ENCODE assay signal across 26 cellular contexts in genomic region chr22:40028098-40028425, GRCh38. TPM values are rescaled to one million over a fixed set of nuclear protein-coding genes. Genes with fewer than 3 reads are reported as not detected.
"Had no signal": no experiment of that assay in that cellular context is flagged by ENCODE, and none has a peak within 500 bp of the region (broad histone marks: within the 10 kb centered on the region; RNA-seq: fewer than 3 reads in every experiment).

No MANE protein-coding gene starts in this region.

- H3K9me3 Mint-ChIP-seq: activated naive CD4-positive, alpha-beta T cell treated with anti-CD3 and anti-CD28 coated beads, Interleukin-2, amount 50 U/mL, for 72 hours; activated T-helper 17 cell treated with anti-CD3 and anti-CD28 coated beads, Interleukin-2, amount 50 U/mL, for 72 hours; naive thymus-derived CD8-positive, alpha-beta T cell; stimulated activated memory B cell treated with anti-CD40 and anti-IgM and Interleukin-4, amounts not matched to agents 10 μg/mL and 1 μg/mL and 100 μg/mL, for 72 hours; T-helper 2 cell treated with Interferon-gamma antibody and Interleukin-4, amounts not matched to agents 5 μg/mL and 100 μg/mL, for 36 hours had no signal

- H3K27ac ChIP-seq: ascending aorta, brain microvascular endothelial cell, foreskin keratinocyte, ovary, stomach, suprapubic skin, transverse colon, uterus, VCaP had no signal

- H3K4me3 Mint-ChIP-seq: activated T-helper 17 cell treated with anti-CD3 and anti-CD28 coated beads, Interleukin-2, amount 50 U/mL, for 72 hours; naive thymus-derived CD8-positive, alpha-beta T cell; stimulated activated memory B cell treated with anti-CD40 and anti-IgM and Interleukin-4, amounts not matched to agents 10 μg/mL and 1 μg/mL and 100 μg/mL, for 72 hours; T-helper 2 cell treated with Interferon-gamma antibody and Interleukin-4, amounts not matched to agents 5 μg/mL and 100 μg/mL, for 36 hours had no signal

- ATAC-seq: activated naive CD4-positive, alpha-beta T cell treated with anti-CD3 and anti-CD28 coated beads, Interleukin-2, amount 50 U/mL, for 72 hours; activated T-helper 17 cell treated with anti-CD3 and anti-CD28 coated beads, Interleukin-2, amount 50 U/mL, for 72 hours; foreskin keratinocyte; left lobe of liver; naive thymus-derived CD8-positive, alpha-beta T cell; right cardiac atrium; stimulated activated memory B cell treated with anti-CD40 and anti-IgM and Interleukin-4, amounts not matched to agents 10 μg/mL and 1 μg/mL and 100 μg/mL, for 72 hours had no signal

- DNase-seq: activated CD4-positive, alpha-beta T cell treated with anti-CD3 and anti-CD28 coated beads, Interleukin-2, amount 50 U/mL, for 1 hour; activated CD4-positive, CD25-positive, alpha-beta regulatory T cell treated with anti-CD3 and anti-CD28 coated beads, Interleukin-2, amount 50 U/mL, for 72 hours; activated T-cell treated with anti-CD3 and anti-CD28 coated beads, Interleukin-2, amount 50 U/mL, for 1 hour; brain microvascular endothelial cell; central memory CD4-positive, alpha-beta T cell; dermis blood vessel endothelial cell; effector CD8-positive, alpha-beta T cell; foreskin keratinocyte; naive thymus-derived CD8-positive, alpha-beta T cell; right cardiac atrium; small intestine; stimulated activated CD4-positive, alpha-beta T cell treated with anti-CD3 and anti-CD28 coated beads, Interleukin-15, amount 100 ng/mL, for 24 hours; stomach; transverse colon; uterus had no signal

- H3K36me3 Mint-ChIP-seq: activated naive CD4-positive, alpha-beta T cell treated with anti-CD3 and anti-CD28 coated beads, Interleukin-2, amount 50 U/mL, for 72 hours; naive thymus-derived CD8-positive, alpha-beta T cell; stimulated activated memory B cell treated with anti-CD40 and anti-IgM and Interleukin-4, amounts not matched to agents 10 μg/mL and 1 μg/mL and 100 μg/mL, for 72 hours had no signal

- H3K9me3 ChIP-seq: ascending aorta, ovary, stomach, suprapubic skin, transverse colon, uterus had no signal

- H3K4me1 Mint-ChIP-seq: activated T-helper 17 cell treated with anti-CD3 and anti-CD28 coated beads, Interleukin-2, amount 50 U/mL, for 72 hours had no signal

- H3K27ac Mint-ChIP-seq: activated T-helper 17 cell treated with anti-CD3 and anti-CD28 coated beads, Interleukin-2, amount 50 U/mL, for 72 hours; naive thymus-derived CD8-positive, alpha-beta T cell; stimulated activated memory B cell treated with anti-CD40 and anti-IgM and Interleukin-4, amounts not matched to agents 10 μg/mL and 1 μg/mL and 100 μg/mL, for 72 hours; T-helper 2 cell treated with Interferon-gamma antibody and Interleukin-4, amounts not matched to agents 5 μg/mL and 100 μg/mL, for 36 hours had no signal

- H3K27me3 Mint-ChIP-seq: activated T-helper 17 cell treated with anti-CD3 and anti-CD28 coated beads, Interleukin-2, amount 50 U/mL, for 72 hours; naive thymus-derived CD8-positive, alpha-beta T cell had no signal

- H3K27me3 ChIP-seq: ascending aorta, brain microvascular endothelial cell, foreskin keratinocyte, ovary, stomach, suprapubic skin, transverse colon, uterus had no signal

- H3K4me1 ChIP-seq: ascending aorta, foreskin keratinocyte, uterus had no signal

- H3K36me3 ChIP-seq: ascending aorta, brain microvascular endothelial cell, ovary, suprapubic skin, transverse colon, uterus had no signal

- H3K4me3 ChIP-seq: ascending aorta, lung, ovary, stomach, suprapubic skin, transverse colon, uterus had no signal

RNA-seq across cellular contexts. Expression of gene FAM83F, which starts 33.3 kb away (rescaled TPM):
- total RNA-seq: ascending aorta, pulmonary artery endothelial cell had no signal
